ENCODE assay signal across 9 cellular contexts in the genomic region with DNA sequence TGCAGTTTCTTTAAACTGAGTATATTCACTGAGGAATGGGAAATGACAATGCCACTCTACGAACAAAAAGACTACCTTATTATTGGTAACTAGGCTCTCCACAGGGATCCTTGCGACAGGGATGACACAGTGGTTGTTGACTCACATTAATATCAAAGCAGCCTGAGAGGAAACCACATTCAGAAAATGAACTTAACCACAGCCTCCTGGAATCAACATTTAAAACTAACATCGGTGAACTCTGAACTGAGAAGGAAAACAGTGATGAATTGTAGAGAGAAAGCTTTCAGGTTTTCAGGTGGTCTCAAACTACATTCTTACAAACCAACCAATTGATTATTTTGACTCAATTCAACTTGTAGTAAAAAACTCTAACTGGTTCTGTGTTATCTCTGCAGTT.
A peak's percentile ranks its signal among the peaks of the same experiment; 100 is the strongest.
DNase-seq lines count a peak whose midpoint lies in the region; ATAC-seq, FAIRE-seq and TF ChIP-seq lines count a peak whose summit lies in the region.
"Had no signal": no experiment of that assay in that cellular context is flagged by ENCODE, and none has a peak within 500 bp of the region (broad histone marks: within the 10 kb centered on the region; RNA-seq: fewer than 3 reads in every experiment).

No MANE protein-coding gene starts in this region.

- DNase-seq in AML-193 (lab: John Stamatoyannopoulos, UW) (peak; percentile 65 to 68), OCI-M1 (lab: John Stamatoyannopoulos, UW) (peak; percentile 15), bronchial epithelial cell (ENCODE audit: low read depth) (peak; percentile 59), HUDEP-2 (lab: John Stamatoyannopoulos, UW; ENCODE audit: unreplicated experiment in 76 of 76) (no peak), stomach (no peak), cardiac septum (ENCODE audit: low spot score) (no peak)
- peak; percentile 49 for DNase-seq in stimulated activated CD4-positive, alpha-beta T cell treated with anti-CD3 and anti-CD28 coated beads, Interleukin-2, amount 100 ng/mL, for 4 hours (ENCODE audit: low read depth)

- no peak for TF ChIP-seq EP300 in stomach (IDR thresholded peaks at IDR 0.05)

- intact Hi-C loops in stomach (cut with DNase I; ENCODE audit: low total_unique reads) (no loop called here), cardiac septum (cut with DNase I) (no loop called here)

- H3K36me3 ChIP-seq in bronchial epithelial cell (ENCODE audit: control insufficient read depth, insufficient read depth, low read length) (no peaks in the 10 kb centered on the region), stomach (no peaks in the 10 kb centered on the region)

- ATAC-seq in GM21515 (IDR thresholded peaks at IDR 0.05; ENCODE audit: unreplicated experiment): peak; percentile 39

- H3K27me3 ChIP-seq in bronchial epithelial cell (ENCODE audit: control insufficient read depth, insufficient read depth, low read length): no peaks in the 10 kb centered on the region
- no peaks in the 10 kb centered on the region for H3K27me3 ChIP-seq in stomach

- no peak for FAIRE-seq in bronchial epithelial cell (lab: Jason Lieb, UNC)
- FAIRE-seq: endometrium had no signal

- H3K4me3 ChIP-seq in bronchial epithelial cell (ENCODE audit: low read depth, low read length): no peak overlapping the region
- no peak overlapping the region for H3K4me3 ChIP-seq in stomach

- TF ChIP-seq POLR2A in stomach (IDR thresholded peaks at IDR 0.05): no peak

- H3K27ac ChIP-seq in stomach: no peak overlapping the region

- WGBS in stomach, 5 donors: 52 to 62% (median 58%) methylated on average over 3 of the region's 3 CpGs

- H3K4me1 ChIP-seq in stomach: peaks cover 5 to 31% (median 12%) of the 10 kb centered on the region in 4 donors

- no peaks in the 10 kb centered on the region for H3K9me3 ChIP-seq in stomach

- no peak for TF ChIP-seq CTCF in bronchial epithelial cell (IDR thresholded peaks at IDR 0.05; ENCODE audit: insufficient read depth, low read length, severe bottlenecking)
- TF ChIP-seq CTCF in stomach (IDR thresholded peaks at IDR 0.05): no peak

Comparison
In these comparisons a context has a peak if more than half of its experiments do, and no peak if none do; other contexts are left out.
1. DNase-seq: peak in AML-193 (2 of 2), OCI-M1 (single experiment), bronchial epithelial cell (single experiment) and stimulated activated CD4-positive, alpha-beta T cell treated with anti-CD3 and anti-CD28 coated beads, Interleukin-2, amount 100 ng/mL, for 4 hours (single experiment); none in HUDEP-2 (0 of 76), stomach (single experiment) and cardiac septum (single experiment).